In genomic region chr7:66756257-66756656, GRCh38 we compare ENCODE assay signal across 6 cellular contexts. TPM values are rescaled to one million over a fixed set of nuclear protein-coding genes. Genes with fewer than 3 reads are reported as not detected.
A peak's percentile ranks its signal among the peaks of the same experiment; 100 is the strongest.
DNase-seq lines count a peak whose midpoint lies in the region; ATAC-seq, FAIRE-seq and TF ChIP-seq lines count a peak whose summit lies in the region.
"Not testable (repeated sequence)": the region's sequence is repeated elsewhere in the genome, so short reads cannot be mapped to it uniquely, and the experiment has no call there.

No MANE protein-coding gene starts in this region.

- H3K27ac Mint-ChIP-seq in activated CD8-positive, alpha-beta memory T cell treated with anti-CD3 and anti-CD28 coated beads, Interleukin-2, amount 10 ng/mL, durations not matched to agents 7 days and 5 days: peak overlapping the region; percentile 62
- H3K27ac Mint-ChIP-seq in natural killer cell treated with Interleukin-12 subunit alpha and Interleukin-12 subunit beta and Interleukin-15 and Interleukin-18, amount 100 ng/mL, for 72 hours: peak overlapping the region; percentile 56 to 94

- POLR2A ChIA-PET in GM12878 (lab: Charles Lee): not testable (repeated sequence)

- 36% methylated on average over 3 of the region's 3 CpGs for WGBS in GM12878 (ENCODE audit: insufficient coverage, insufficient replicate concordance, low lambda C conversion rate, missing lambda C conversion rate)
- WGBS in pancreas, 2 donors: 9 to 11% methylated on average over 2 of the region's 3 CpGs

- not testable (repeated sequence) for H3K27me3 Mint-ChIP-seq in activated CD8-positive, alpha-beta memory T cell treated with anti-CD3 and anti-CD28 coated beads, Interleukin-2, amount 10 ng/mL, durations not matched to agents 7 days and 5 days; natural killer cell treated with Interleukin-12 subunit alpha and Interleukin-12 subunit beta and Interleukin-15 and Interleukin-18, amount 100 ng/mL, for 72 hours

- not testable (repeated sequence) for TF ChIP-seq RAD21 in GM12878 (IDR thresholded peaks at IDR 0.05; ENCODE audit: insufficient read depth, low read depth, low read length)

- CTCF ChIA-PET in activated CD8-positive, alpha-beta memory T cell treated with anti-CD3 and anti-CD28 coated beads, Interleukin-2, amount 10 ng/mL, durations not matched to agents 7 days and 5 days (lab: Charles Lee); GM12878 (lab: Yijun Ruan, JAX): not testable (repeated sequence)

- not testable (repeated sequence) for TF ChIP-seq POLR2A in GM12878 (IDR thresholded peaks at IDR 0.05; ENCODE audit: low read depth, low read length)

- H3K4me3 Mint-ChIP-seq in activated CD8-positive, alpha-beta memory T cell treated with anti-CD3 and anti-CD28 coated beads, Interleukin-2, amount 10 ng/mL, durations not matched to agents 7 days and 5 days: not testable (repeated sequence)
- peak overlapping the region; percentile 45 for H3K4me3 Mint-ChIP-seq in natural killer cell treated with Interleukin-12 subunit alpha and Interleukin-12 subunit beta and Interleukin-15 and Interleukin-18, amount 100 ng/mL, for 72 hours

- SMC1A ChIA-PET in GM12878 (lab: Charles Lee; ENCODE audit: uncharacterized antibody, unreplicated experiment): interaction anchor here (0.9 to 1.7 kb wide), 6 partner anchors 10 to 70 kb away, joined by 3 to 4 read pairs (median 4); no protein-coding TSS in a partner anchor

- in situ Hi-C loops in GM12878 (cut with MboI): not testable (repeated sequence)

- not testable (repeated sequence) for H4K20me1 ChIP-seq in GM12878 (ENCODE audit: control insufficient read depth, insufficient read depth)

- BruUV-seq in GM12878 (replicated peaks; lab: Mats Ljungman, UMichigan): not testable (repeated sequence)

- H3K79me2 ChIP-seq in GM12878 (ENCODE audit: control insufficient read depth, insufficient read depth, low read length): peaks cover 73% of the 10 kb centered on the region

- H3K27ac ChIP-seq in GM12878 (ENCODE audit: control insufficient read depth, insufficient read depth): peak overlapping the region; percentile 42
- H3K27ac ChIP-seq in pancreas: peak overlapping the region in 1 of 4 donors; percentile 15

- TF ChIP-seq CTCF in GM12878 (IDR thresholded peaks at IDR 0.05 in 2 of 3, conservative IDR thresholded peaks at IDR 0.05 in 1 of 3; ENCODE audit: control insufficient read depth in 2 of 3, extremely low read depth in 1 of 3, insufficient read depth in 1 of 3, low read depth in 3 of 3, low read length in 3 of 3); pancreas (IDR thresholded peaks at IDR 0.05): not testable (repeated sequence)

- H3K4me1 ChIP-seq in GM12878 (ENCODE audit: control insufficient read depth, insufficient read depth, low read length) (peaks cover 28% of the 10 kb centered on the region), pancreas (peaks cover 0 to 12% (median 5%) of the 10 kb centered on the region in 3 donors)

- H3K36me3 ChIP-seq in GM12878 (ENCODE audit: control insufficient read depth in 2 of 2, insufficient read depth in 2 of 2, low read length in 1 of 2); pancreas: not testable (repeated sequence)

- H3K36me3 Mint-ChIP-seq in activated CD8-positive, alpha-beta memory T cell treated with anti-CD3 and anti-CD28 coated beads, Interleukin-2, amount 10 ng/mL, durations not matched to agents 7 days and 5 days; natural killer cell treated with Interleukin-12 subunit alpha and Interleukin-12 subunit beta and Interleukin-15 and Interleukin-18, amount 100 ng/mL, for 72 hours: not testable (repeated sequence)

- peak overlapping the region; percentile 38; the same call in 1 of the 2 replicates for H3K4me2 ChIP-seq in GM12878 (ENCODE audit: control insufficient read depth, insufficient read depth)

- RAD21 ChIA-PET in GM12878 (lab: Charles Lee; ENCODE audit: unreplicated experiment): not testable (repeated sequence)

- H3K9me3 Mint-ChIP-seq in activated CD8-positive, alpha-beta memory T cell treated with anti-CD3 and anti-CD28 coated beads, Interleukin-2, amount 10 ng/mL, durations not matched to agents 7 days and 5 days (ENCODE audit: low read depth); natural killer cell treated with Interleukin-12 subunit alpha and Interleukin-12 subunit beta and Interleukin-15 and Interleukin-18, amount 100 ng/mL, for 72 hours: not testable (repeated sequence)

- H2AFZ ChIP-seq in GM12878 (ENCODE audit: control insufficient read depth, low read depth, low read length): not testable (repeated sequence)

- FAIRE-seq in GM12878 (lab: Jason Lieb, UNC); pancreas (lab: Jason Lieb, UNC): not testable (repeated sequence)

- intact Hi-C loops in GM12878 (cut with micrococcal nuclease; ENCODE audit: unreplicated experiment); pancreas (cut with DNase I): not testable (repeated sequence)

- H3K4me3 ChIP-seq in GM12878, pancreas: not testable (repeated sequence)

- H3K9ac ChIP-seq in GM12878 (ENCODE audit: control insufficient read depth, insufficient read depth, low read length): not testable (repeated sequence)

- not testable (repeated sequence) for DNase-seq in activated CD8-positive, alpha-beta memory T cell treated with anti-CD3 and anti-CD28 coated beads, Interleukin-2, amount 10 ng/mL, durations not matched to agents 7 days and 5 days; GM12878 (ENCODE audit: low read depth, low spot score); left lobe of liver (ENCODE audit: low spot score); natural killer cell treated with Interleukin-12 subunit alpha and Interleukin-12 subunit beta and Interleukin-15 and Interleukin-18, amount 100 ng/mL, for 72 hours (ENCODE audit: low spot score); pancreas

- not testable (repeated sequence) for H3K9me3 ChIP-seq in GM12878 (replicated peaks; ENCODE audit: control insufficient read depth, insufficient read depth, low read length); pancreas

- H3K27me3 ChIP-seq in GM12878 (replicated peaks in 1 of 2; ENCODE audit: control insufficient read depth in 2 of 2, insufficient read depth in 2 of 2, low read length in 1 of 2); pancreas: not testable (repeated sequence)

- H3K4me1 Mint-ChIP-seq in activated CD8-positive, alpha-beta memory T cell treated with anti-CD3 and anti-CD28 coated beads, Interleukin-2, amount 10 ng/mL, durations not matched to agents 7 days and 5 days: peaks cover 38% of the 10 kb centered on the region
- H3K4me1 Mint-ChIP-seq in natural killer cell treated with Interleukin-12 subunit alpha and Interleukin-12 subunit beta and Interleukin-15 and Interleukin-18, amount 100 ng/mL, for 72 hours (ENCODE audit: low read depth in 2 of 2): peaks cover 48 to 52% of the 10 kb centered on the region in 2 donors

- TF ChIP-seq EP300 in GM12878 (IDR thresholded peaks at IDR 0.05; ENCODE audit: borderline replicate concordance in 1 of 2, control insufficient read depth in 1 of 2, low read depth in 2 of 2, low read length in 2 of 2): not testable (repeated sequence)

- peak; percentile 37; the same call in 2 of the 3 replicates for ATAC-seq in SK-N-SH treated with all-trans-retinoic acid at 6 μM for 48 hours
- ATAC-seq in activated CD8-positive, alpha-beta memory T cell treated with anti-CD3 and anti-CD28 coated beads, Interleukin-2, amount 10 ng/mL, durations not matched to agents 7 days and 5 days; natural killer cell treated with Interleukin-12 subunit alpha and Interleukin-12 subunit beta and Interleukin-15 and Interleukin-18, amount 100 ng/mL, for 72 hours: not testable (repeated sequence)
- ATAC-seq in GM12878: peak; percentile 18; the same call in 2 of the 3 replicates
- ATAC-seq in left lobe of liver: peak; percentile 34
- ATAC-seq in pancreas: peak in 3 of 4 donors; percentile 30 to 68 (median 53)

RNA-seq across cellular contexts. Expression of gene RABGEF1, which starts 15.7 kb away (rescaled TPM):
- total RNA-seq in activated CD8-positive, alpha-beta memory T cell treated with anti-CD3 and anti-CD28 coated beads, Interleukin-2, amount 10 ng/mL, durations not matched to agents 7 days and 5 days: 10 to 100 TPM; 21.7 to 25.6 TPM
- total RNA-seq in GM12878 (2013; cell fraction: nucleolus; rRNA removed): 30.4 and 38.8 TPM in 2 replicates
- total RNA-seq in GM12878 (2014; rRNA removed) (21.0 and 26.4 TPM in 2 replicates), GM12878 (2014; rRNA removed; fragmentation: Illumina TruSeq; extraction: Trizol) (24.8 and 27.5 TPM in 2 replicates), GM12878 (2021) (26.2 and 27.5 TPM in 2 replicates), left lobe of liver (8.4 TPM), pancreas (10 to 100 TPM; 12.8 to 17.6 (median 14.8) TPM)
- polyA plus RNA-seq in GM12878 (2011; ENCODE audit: low read depth): 14.7 TPM
- polyA plus RNA-seq in GM12878 (2011; rRNA removed) (33.0 and 36.4 TPM in 2 replicates), GM12878 (2014; fragmentation: Illumina TruSeq; extraction: Trizol) (36.4 and 45.7 TPM in 2 replicates), GM12878 (2014; fragmentation: Nextera tagmentation; extraction: Ambion mirVana) (10 to 100 TPM; 10.2 to 11.8 TPM), GM12878 (2014; rRNA removed) (18.2 and 21.4 TPM in 2 replicates), GM12878 (2016; fragmentation: Nextera tagmentation; extraction: Ambion mirVana) (10 to 100 TPM; 24.7 to 31.2 TPM), pancreas (10 to 100 TPM in 1 of 2 donors, 1 to 10 TPM in 1; 7.9 to 11.1 TPM)
- polyA plus RNA-seq in GM12878 (2011; cell fraction: cytosol; rRNA removed): 28.5 and 31.7 TPM in 2 replicates
- 20.5 and 20.6 TPM in 2 replicates for polyA plus RNA-seq in GM12878 (2011; cell fraction: nucleus; rRNA removed)
- polyA plus RNA-seq in GM12878 (2012): 17.2 and 23.6 TPM in 2 replicates
- polyA minus RNA-seq in GM12878 (2011; rRNA and poly(A)+ RNA removed): 46.2 and 47.7 TPM in 2 replicates
- polyA minus RNA-seq in GM12878 (2011; cell fraction: cytosol; rRNA and poly(A)+ RNA removed): 13.4 and 14.0 TPM in 2 replicates
- polyA minus RNA-seq in GM12878 (2011; cell fraction: nucleus; rRNA and poly(A)+ RNA removed): 6.5 and 12.0 TPM in 2 replicates
- 10 to 100 TPM; 33.2 to 44.8 TPM for total RNA-seq in natural killer cell treated with Interleukin-12 subunit alpha and Interleukin-12 subunit beta and Interleukin-15 and Interleukin-18, amount 100 ng/mL, for 72 hours
